Comparison of ENCODE assay signal across 22 cellular contexts in genomic region chr17:16480995-16481394, GRCh38. TPM values are rescaled to one million over a fixed set of nuclear protein-coding genes. Genes with fewer than 3 reads are reported as not detected.
DNase-seq lines count a peak whose midpoint lies in the region; ATAC-seq, FAIRE-seq and TF ChIP-seq lines count a peak whose summit lies in the region.
"Had no signal": no experiment of that assay in that cellular context is flagged by ENCODE, and none has a peak within 500 bp of the region (broad histone marks: within the 10 kb centered on the region; RNA-seq: fewer than 3 reads in every experiment).

No MANE protein-coding gene starts in this region.

- peak overlapping the region; percentile 60; the same call in 1 of the 2 replicates for H2BK12ac ChIP-seq in H1 (ENCODE audit: low read depth, low read length)

- POLR2A ChIA-PET in H1 (lab: Charles Lee; ENCODE audit: partially characterized antibody): interaction anchor here (1.1 to 3.8 kb wide), 6 partner anchors 9 to 37 kb away, joined by 3 to 14 read pairs (median 4); no protein-coding TSS in a partner anchor

- H3K9ac ChIP-seq in H1 (replicated peaks in 1 of 4; ENCODE audit: extremely low read depth in 1 of 4, low read depth in 3 of 4, low read length in 3 of 4): no peak overlapping the region
- H3K9ac ChIP-seq: GM23248 had no signal

- FAIRE-seq in H1 (lab: Jason Lieb, UNC): no peak
- FAIRE-seq: A549, D721Med, GM12891, GM19239, H54 had no signal

- H3K23me2 ChIP-seq in H1 (ENCODE audit: low read depth, low read length): peaks cover 2% of the 10 kb centered on the region; the same call in 1 of the 2 replicates

- H3K9me3 ChIP-seq in H1 (ENCODE audit: insufficient read depth in 2 of 2, low read depth in 1 of 2, low read length in 1 of 2): no peaks in the 10 kb centered on the region
- no peaks in the 10 kb centered on the region for H3K9me3 ChIP-seq in stomach
- H3K9me3 ChIP-seq: A549, Caco-2 had no signal

- no peak overlapping the region for H3K4ac ChIP-seq in H1 (replicated peaks; ENCODE audit: insufficient read length, low read depth, low read length)

- H3K4me3 Mint-ChIP-seq in stimulated activated effector memory CD8-positive, alpha-beta T cell treated with anti-CD3 and anti-CD28 coated beads, Interleukin-12 subunit alpha, Interleukin-12 subunit beta, amount 100 ng/mL, for 72 hours: no peak overlapping the region
- H3K4me3 Mint-ChIP-seq: CD4-positive, alpha-beta T cell had no signal

- no peak overlapping the region for H2BK120ac ChIP-seq in H1 (replicated peaks; ENCODE audit: low read depth, low read length)

- H2BK5ac ChIP-seq in H1 (ENCODE audit: low read depth, low read length): no peak overlapping the region

- H4K91ac ChIP-seq in H1 (replicated peaks; ENCODE audit: insufficient read length, low read length): no peak overlapping the region

- H2AK5ac ChIP-seq in H1 (ENCODE audit: low read depth, low read length): no peak overlapping the region

- TF ChIP-seq POLR2A in H1 (IDR thresholded peaks at IDR 0.05; ENCODE audit: control extremely low read depth in 1 of 2, low read depth in 2 of 2, low read length in 2 of 2): no peak
- TF ChIP-seq POLR2A in stomach (IDR thresholded peaks at IDR 0.05): no peak

- H3K14ac ChIP-seq in H1 (ENCODE audit: insufficient read length): no peak overlapping the region

- WGBS in H1 (ENCODE audit: extremely low coverage in 1 of 2, insufficient coverage in 1 of 2, insufficient read length in 1 of 2, insufficient replicate concordance in 2 of 2, low coverage in 1 of 2, low lambda C conversion rate in 2 of 2, missing lambda C conversion rate in 1 of 2), 2 experiments: 90% methylated on average over 6 of the region's 6 CpGs; no CpG with 5 or more reads in 1 of the 2 experiments
- 55 to 100% (median 74%) methylated on average over 4 to 6 of the region's 6 CpGs for WGBS in stomach, 5 donors

- H3K36me3 Mint-ChIP-seq in stimulated activated effector memory CD8-positive, alpha-beta T cell treated with anti-CD3 and anti-CD28 coated beads, Interleukin-12 subunit alpha, Interleukin-12 subunit beta, amount 100 ng/mL, for 72 hours: no peaks in the 10 kb centered on the region

- H3K4me1 ChIP-seq in H1 (replicated peaks in 1 of 4; ENCODE audit: control insufficient read depth in 3 of 4, insufficient read depth in 4 of 4, low read length in 3 of 4) (peaks cover 12 to 47% (median 29%) of the 10 kb centered on the region in 4 experiments), stomach (peaks cover 5 to 19% (median 15%) of the 10 kb centered on the region in 4 donors)
- H3K4me1 ChIP-seq: Caco-2 had no signal

- no peak overlapping the region for H2BK20ac ChIP-seq in H1 (ENCODE audit: low read length)

- no peak overlapping the region for H3K27ac Mint-ChIP-seq in stimulated activated effector memory CD8-positive, alpha-beta T cell treated with anti-CD3 and anti-CD28 coated beads, Interleukin-12 subunit alpha, Interleukin-12 subunit beta, amount 100 ng/mL, for 72 hours
- H3K27ac Mint-ChIP-seq: CD4-positive, alpha-beta T cell had no signal

- H3K4me3 ChIP-seq in H1 (ENCODE audit: extremely low read depth in 1 of 4, insufficient read depth in 2 of 4, low read depth in 3 of 4, low read length in 4 of 4) (no peak overlapping the region), stomach (no peak overlapping the region)
- H3K4me3 ChIP-seq: A549, GM23248 had no signal

- H3K18ac ChIP-seq in H1 (ENCODE audit: extremely low read depth, low read length): peak overlapping the region; percentile 19; the same call in 1 of the 2 replicates

- intact Hi-C loops in stomach (cut with DNase I; ENCODE audit: low total_unique reads): no loop called here

- no peak for TF ChIP-seq EP300 in H1 (IDR thresholded peaks at IDR 0.05; ENCODE audit: borderline replicate concordance in 1 of 2, low read depth in 2 of 2, low read length in 2 of 2)
- TF ChIP-seq EP300 in stomach (IDR thresholded peaks at IDR 0.05): no peak

- H3K27ac ChIP-seq in VCaP: peak overlapping the region; percentile 43; the same call in 1 of the 2 replicates
- no peak overlapping the region for H3K27ac ChIP-seq in H1 (ENCODE audit: low read depth, low read length)
- no peak overlapping the region for H3K27ac ChIP-seq in stomach
- H3K27ac ChIP-seq: 22Rv1, A549, C4-2B, GM23248, HL-60 had no signal

- H2AFZ ChIP-seq in H1 (ENCODE audit: low read length): no peak overlapping the region
- H2AFZ ChIP-seq: GM23248 had no signal

- H3K79me2 ChIP-seq in H1 (ENCODE audit: control insufficient read depth in 1 of 2, insufficient read depth in 2 of 2, low read length in 2 of 2): peaks cover 0 to 9% of the 10 kb centered on the region in 2 experiments; a peak in 1 of 4 replicates

- H3K79me1 ChIP-seq in H1 (ENCODE audit: low read depth, low read length): peaks cover 5% of the 10 kb centered on the region

- no peaks in the 10 kb centered on the region for H3K9me3 Mint-ChIP-seq in stimulated activated effector memory CD8-positive, alpha-beta T cell treated with anti-CD3 and anti-CD28 coated beads, Interleukin-12 subunit alpha, Interleukin-12 subunit beta, amount 100 ng/mL, for 72 hours
- H3K9me3 Mint-ChIP-seq: CD4-positive, alpha-beta T cell had no signal

- H4K5ac ChIP-seq in H1 (ENCODE audit: insufficient read length, low read depth, low read length): no peak overlapping the region

- in situ Hi-C loops in G401 (cut with HindIII; ENCODE audit: low sequenced_read_pairs): no loop called here

- ATAC-seq in stimulated activated effector memory CD8-positive, alpha-beta T cell treated with anti-CD3 and anti-CD28 coated beads, Interleukin-12 subunit alpha, Interleukin-12 subunit beta, amount 100 ng/mL, for 72 hours: no peak
- ATAC-seq: A549 had no signal

- peaks cover 5% of the 10 kb centered on the region for H3K4me1 Mint-ChIP-seq in stimulated activated effector memory CD8-positive, alpha-beta T cell treated with anti-CD3 and anti-CD28 coated beads, Interleukin-12 subunit alpha, Interleukin-12 subunit beta, amount 100 ng/mL, for 72 hours

- no peak overlapping the region for H3K23ac ChIP-seq in H1 (ENCODE audit: insufficient read length)

- no peak for TF ChIP-seq CTCF in VCaP (conservative IDR thresholded peaks at IDR 0.05)
- no peak for TF ChIP-seq CTCF in H1 (IDR thresholded peaks at IDR 0.05; ENCODE audit: control extremely low read depth in 1 of 3, insufficient read depth in 1 of 3, low read depth in 1 of 3, low read length in 3 of 3)
- no peak for TF ChIP-seq CTCF in stomach (IDR thresholded peaks at IDR 0.05)

- H2BK15ac ChIP-seq in H1 (ENCODE audit: low read length): no peak overlapping the region

- no peak overlapping the region for H4K8ac ChIP-seq in H1 (ENCODE audit: extremely low read depth, insufficient read depth, low read length)

- no peaks in the 10 kb centered on the region for H3K36me3 ChIP-seq in H1 (ENCODE audit: control insufficient read depth in 2 of 4, insufficient read depth in 4 of 4, low read length in 3 of 4)
- H3K36me3 ChIP-seq in stomach: no peaks in the 10 kb centered on the region

- H3K56ac ChIP-seq in H1 (replicated peaks; ENCODE audit: insufficient read length, low read depth, low read length): no peak overlapping the region

- TF ChIP-seq RAD21 in H1 (IDR thresholded peaks at IDR 0.05 in 1 of 2, conservative IDR thresholded peaks at IDR 0.05 in 1 of 2; ENCODE audit: low read depth in 2 of 2, low read length in 2 of 2): no peak

- H3K27me3 ChIP-seq in H1 (replicated peaks in 1 of 4; ENCODE audit: control insufficient read depth in 3 of 4, extremely low read depth in 1 of 4, insufficient read depth in 3 of 4, low read length in 3 of 4) (no peaks in the 10 kb centered on the region), stomach (no peaks in the 10 kb centered on the region)

- peaks cover 0 to 2% of the 10 kb centered on the region in 2 experiments for H4K20me1 ChIP-seq in H1 (replicated peaks in 1 of 2; ENCODE audit: control insufficient read depth in 1 of 2, insufficient read depth in 2 of 2, low read length in 2 of 2)

- DNase-seq in DMS79 treated with DMSO at 0.1 percent for 48 hours (lab: John Stamatoyannopoulos, UW): peak; percentile 29
- DNase-seq in DMS79 (lab: John Stamatoyannopoulos, UW): no peak
- no peak for DNase-seq in H1 (ENCODE audit: low read depth in 1 of 2, low spot score in 2 of 2)
- DNase-seq in stomach: peak; percentile 52
- DNase-seq in stimulated activated effector memory CD8-positive, alpha-beta T cell treated with anti-CD3 and anti-CD28 coated beads, Interleukin-12 subunit alpha, Interleukin-12 subunit beta, amount 100 ng/mL, for 72 hours (ENCODE audit: low spot score in 2 of 2): no peak
- no peak for DNase-seq in G401 (ENCODE audit: low spot score)
- DNase-seq in T-helper 2 cell: no peak
- DNase-seq: AML-193; Caco-2; CD4-positive, alpha-beta T cell; GM23248; HCEC 1CT had no signal

- H3K4me2 ChIP-seq in H1 (ENCODE audit: insufficient read depth in 1 of 2, low read depth in 2 of 2, low read length in 2 of 2): no peak overlapping the region
- H3K4me2 ChIP-seq: A549 had no signal

- CTCF ChIA-PET in H1 (lab: Charles Lee; ENCODE audit: partially characterized antibody): interaction anchor here (0.6 to 15.4 kb wide), 5 partner anchors 8 to 44 kb away, joined by 3 to 124 read pairs (median 4); no protein-coding TSS in a partner anchor

TF ChIP-seq in H1, 55 proteins besides CTCF, POLR2A, EP300 and RAD21 (continues in another document):
- TF ChIP-seq KDM1A (IDR thresholded peaks at IDR 0.05; ENCODE audit: borderline replicate concordance, low read length): no peak
- no peak for TF ChIP-seq SP1 (IDR thresholded peaks at IDR 0.05; ENCODE audit: low read depth, low read length)
- TF ChIP-seq ASH2L (IDR thresholded peaks at IDR 0.05; ENCODE audit: low read length): no peak
- TF ChIP-seq YY1 (IDR thresholded peaks at IDR 0.05; ENCODE audit: low read depth, low read length): no peak
- TF ChIP-seq SAP30 (IDR thresholded peaks at IDR 0.05; ENCODE audit: insufficient read depth, insufficient replicate concordance, low read length): no peak
- no peak for TF ChIP-seq TAF7 (optimal IDR thresholded peaks at IDR 0.05; ENCODE audit: borderline replicate concordance, low read depth, low read length)
- TF ChIP-seq EZH2 (IDR thresholded peaks at IDR 0.05; ENCODE audit: low read depth, low read length, severe bottlenecking): no peak
- TF ChIP-seq CEBPB (IDR thresholded peaks at IDR 0.05; ENCODE audit: low read depth, low read length): no peak

RNA-seq across cellular contexts. Expression of gene LRRC75A, which starts 11.0 kb away (rescaled TPM):
- 7.2 and 9.9 TPM in 2 replicates for total RNA-seq in H1 (2021; fragmentation: NEBNext Ultra II Directional; extraction: Animal tissue kit (Norgen Biotek cat#: 25700))
- polyA plus RNA-seq in H1 (2011; rRNA removed): 9.7 and 10.5 TPM in 2 replicates
- polyA plus RNA-seq in H1 (2011; cell fraction: cytosol; rRNA removed): 9.6 TPM
- polyA plus RNA-seq in H1 (2011; cell fraction: nucleus; rRNA removed): 12.6 TPM
- polyA plus RNA-seq in H1 (2012, experiment 1 of 2): 4.8 to 8.9 TPM (median 7.2 TPM) in 4 replicates
- polyA plus RNA-seq in H1 (2012, experiment 2 of 2): 4.5 TPM
- 5.1 TPM for polyA plus RNA-seq in H1 (2013, experiment 1 of 2)
- polyA plus RNA-seq in H1 (2013, experiment 2 of 2): 5.4 TPM
- 7.3 and 8.1 TPM in 2 replicates for polyA minus RNA-seq in H1 (2011; rRNA and poly(A)+ RNA removed)
- polyA minus RNA-seq in H1 (2011; cell fraction: cytosol; rRNA and poly(A)+ RNA removed): 5.5 TPM
- polyA minus RNA-seq in H1 (2011; cell fraction: nucleus; rRNA and poly(A)+ RNA removed): 20.8 TPM
- 100 to 1,000 TPM in 1 of 5 donors, 10 to 100 TPM in 2, 1 to 10 TPM in 2; 1.1 to 306 (median 14.5) TPM for total RNA-seq in stomach
- polyA plus RNA-seq in stomach: 1 to 10 TPM; 2.6 to 4.0 (median 3.4) TPM
- total RNA-seq in G401 (2014; rRNA removed; shearing (Covaris generic)): 0.24 and 0.86 TPM in 2 replicates
- total RNA-seq: HT1080 had no signal

Comparison
In these comparisons a context has a peak if more than half of its experiments do, and no peak if none do; other contexts are left out.
1. DNase-seq: peak in DMS79 treated with DMSO at 0.1 percent for 48 hours (single experiment) and stomach (single experiment); none in DMS79 (single experiment), H1 (0 of 2), stimulated activated effector memory CD8-positive, alpha-beta T cell treated with anti-CD3 and anti-CD28 coated beads, Interleukin-12 subunit alpha, Interleukin-12 subunit beta, amount 100 ng/mL, for 72 hours (0 of 2), G401 (single experiment) and T-helper 2 cell (0 of 5).